ENCODE assay signal across 10 cellular contexts in the genomic region with DNA sequence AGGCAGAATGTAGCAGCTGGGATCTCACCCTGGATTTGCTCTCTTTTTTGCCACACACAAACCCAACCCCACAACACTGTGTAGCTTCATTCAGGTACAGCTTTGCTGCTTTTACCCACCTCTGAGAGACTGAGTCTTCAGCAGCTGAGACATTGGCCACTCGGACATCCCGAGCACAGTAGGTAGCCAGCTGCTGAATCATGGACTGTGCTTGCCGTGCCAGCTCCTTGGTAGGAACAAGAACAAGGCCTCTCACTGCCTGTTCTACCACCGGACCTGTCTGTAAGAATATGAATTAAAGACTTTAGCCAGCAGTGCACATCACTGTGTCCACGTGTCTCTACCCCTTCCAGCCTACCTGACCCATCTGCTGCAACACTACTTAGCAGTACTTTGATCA. TPM values are rescaled to one million over a fixed set of nuclear protein-coding genes. Genes with fewer than 3 reads are reported as not detected.
A peak's percentile ranks its signal among the peaks of the same experiment; 100 is the strongest.
DNase-seq lines count a peak whose midpoint lies in the region; ATAC-seq and TF ChIP-seq lines count a peak whose summit lies in the region.
"Had no signal": no experiment of that assay in that cellular context is flagged by ENCODE, and none has a peak within 500 bp of the region (broad histone marks: within the 10 kb centered on the region; RNA-seq: fewer than 3 reads in every experiment).

No MANE protein-coding gene starts in this region.

- intact Hi-C loops in activated CD4-positive, alpha-beta T cell treated with anti-CD3 and anti-CD28 coated beads, Interleukin-2, amount 10 ng/mL, durations not matched to agents 24 days and 14 days (cut with micrococcal nuclease), result loop anchor here (2.0 kb wide), 1 partner anchor 312 kb away; the partner anchor contains the start of gene PURB
- intact Hi-C loops in left lung (cut with DNase I), result no loop called here

- no peaks in the 10 kb centered on the region for H3K27me3 Mint-ChIP-seq in activated CD4-positive, alpha-beta T cell treated with anti-CD3 and anti-CD28 coated beads, Interleukin-2, amount 10 ng/mL, durations not matched to agents 24 days and 14 days
- H3K27me3 Mint-ChIP-seq in activated naive CD8-positive, alpha-beta T cell treated with anti-CD3 and anti-CD28 coated beads, Interleukin-2, amount 50 U/mL, for 24 hours, result no peaks in the 10 kb centered on the region

- no peaks in the 10 kb centered on the region for H3K9me3 Mint-ChIP-seq in activated CD4-positive, alpha-beta T cell treated with anti-CD3 and anti-CD28 coated beads, Interleukin-2, amount 10 ng/mL, durations not matched to agents 24 days and 14 days
- no peaks in the 10 kb centered on the region for H3K9me3 Mint-ChIP-seq in activated naive CD8-positive, alpha-beta T cell treated with anti-CD3 and anti-CD28 coated beads, Interleukin-2, amount 50 U/mL, for 24 hours

- DNase-seq in activated CD4-positive, alpha-beta T cell treated with anti-CD3 and anti-CD28 coated beads, Interleukin-2, amount 10 ng/mL, durations not matched to agents 24 days and 14 days, result no peak
- no peak for DNase-seq in activated CD4-positive, alpha-beta T cell treated with anti-CD3 and anti-CD28 coated beads, Interleukin-2, amount 50 U/mL, for 48 hours
- DNase-seq in activated naive CD8-positive, alpha-beta T cell treated with anti-CD3 and anti-CD28 coated beads, Interleukin-2, amount 50 U/mL, for 24 hours, result no peak
- DNase-seq in left lung (no peak), thoracic aorta (ENCODE audit: low spot score) (no peak)
- no peak for DNase-seq in stimulated activated CD4-positive, alpha-beta T cell treated with anti-CD3 and anti-CD28 coated beads, Interleukin-4, amount 100 ng/mL, for 24 hours
- DNase-seq: AML-193; stimulated activated CD4-positive, alpha-beta T cell treated with anti-CD3 and anti-CD28 coated beads, Interleukin-2, amount 100 ng/mL, for 24 hours had no signal

- peak overlapping the region in 1 of 2 donors; percentile 91 for H3K27ac ChIP-seq in left lung
- no peak overlapping the region for H3K27ac ChIP-seq in thoracic aorta

- H3K36me3 Mint-ChIP-seq in activated CD4-positive, alpha-beta T cell treated with anti-CD3 and anti-CD28 coated beads, Interleukin-2, amount 10 ng/mL, durations not matched to agents 24 days and 14 days (ENCODE audit: low read depth), result peaks cover 68% of the 10 kb centered on the region
- peaks cover 53% of the 10 kb centered on the region for H3K36me3 Mint-ChIP-seq in activated naive CD8-positive, alpha-beta T cell treated with anti-CD3 and anti-CD28 coated beads, Interleukin-2, amount 50 U/mL, for 24 hours (ENCODE audit: low read depth)

- H3K9me3 ChIP-seq in left lung (no peaks in the 10 kb centered on the region), thoracic aorta (no peaks in the 10 kb centered on the region)

- H3K27ac Mint-ChIP-seq in activated CD4-positive, alpha-beta T cell treated with anti-CD3 and anti-CD28 coated beads, Interleukin-2, amount 10 ng/mL, durations not matched to agents 24 days and 14 days, result peak overlapping the region; percentile 96
- H3K27ac Mint-ChIP-seq in activated naive CD8-positive, alpha-beta T cell treated with anti-CD3 and anti-CD28 coated beads, Interleukin-2, amount 50 U/mL, for 24 hours, result peak overlapping the region; percentile 95

- H3K4me1 ChIP-seq in left lung (peaks cover 15 to 39% of the 10 kb centered on the region in 2 donors), thoracic aorta (ENCODE audit: control insufficient read depth in 1 of 2, low read depth in 2 of 2) (peaks cover 6 to 26% of the 10 kb centered on the region in 2 donors)

- H3K4me3 ChIP-seq in left lung (peak overlapping the region; percentile 96 to 99), thoracic aorta (peak overlapping the region; percentile 77)

- peak overlapping the region; percentile 92 for H3K4me3 Mint-ChIP-seq in activated CD4-positive, alpha-beta T cell treated with anti-CD3 and anti-CD28 coated beads, Interleukin-2, amount 10 ng/mL, durations not matched to agents 24 days and 14 days
- H3K4me3 Mint-ChIP-seq in activated naive CD8-positive, alpha-beta T cell treated with anti-CD3 and anti-CD28 coated beads, Interleukin-2, amount 50 U/mL, for 24 hours, result peak overlapping the region; percentile 91

- peaks cover 27% of the 10 kb centered on the region for H3K4me1 Mint-ChIP-seq in activated CD4-positive, alpha-beta T cell treated with anti-CD3 and anti-CD28 coated beads, Interleukin-2, amount 10 ng/mL, durations not matched to agents 24 days and 14 days
- peaks cover 39% of the 10 kb centered on the region for H3K4me1 Mint-ChIP-seq in activated naive CD8-positive, alpha-beta T cell treated with anti-CD3 and anti-CD28 coated beads, Interleukin-2, amount 50 U/mL, for 24 hours

- TF ChIP-seq CTCF in left lung (IDR thresholded peaks at IDR 0.05), result no peak
- no peak for TF ChIP-seq CTCF in thoracic aorta (IDR thresholded peaks at IDR 0.05)

- no peak for ATAC-seq in activated naive CD8-positive, alpha-beta T cell treated with anti-CD3 and anti-CD28 coated beads, Interleukin-2, amount 50 U/mL, for 24 hours
- ATAC-seq in left lung, result no peak
- no peak for ATAC-seq in thoracic aorta (ENCODE audit: insufficient number of reproducible peaks, low FRiP score, low read depth)
- no peak for ATAC-seq in GM21723 (IDR thresholded peaks at IDR 0.05; ENCODE audit: unreplicated experiment)
- ATAC-seq in GM21367 (IDR thresholded peaks at IDR 0.05; ENCODE audit: unreplicated experiment), result no peak

- H3K36me3 ChIP-seq in left lung (peaks cover 3 to 67% of the 10 kb centered on the region in 2 donors), thoracic aorta (peaks cover 48% of the 10 kb centered on the region)

- H3K27me3 ChIP-seq in left lung (no peaks in the 10 kb centered on the region), thoracic aorta (replicated peaks; ENCODE audit: insufficient read depth) (no peaks in the 10 kb centered on the region)

RNA-seq across cellular contexts. Expression of gene DDX56, which starts 0.9 kb away (rescaled TPM):
- total RNA-seq in activated CD4-positive, alpha-beta T cell treated with anti-CD3 and anti-CD28 coated beads, Interleukin-2, amount 10 ng/mL, durations not matched to agents 24 days and 14 days, result 162 and 172 TPM in 2 replicates
- total RNA-seq in left lung, result 10 to 100 TPM; 43.1 to 58.0 TPM
- total RNA-seq in thoracic aorta, result 10 to 100 TPM; 47.4 to 79.2 TPM

RNA-seq across cellular contexts. Expression of gene TMED4, which starts 9.3 kb away (rescaled TPM):
- 78.4 and 80.2 TPM in 2 replicates for total RNA-seq in activated CD4-positive, alpha-beta T cell treated with anti-CD3 and anti-CD28 coated beads, Interleukin-2, amount 10 ng/mL, durations not matched to agents 24 days and 14 days
- total RNA-seq in left lung (10 to 100 TPM; 69.6 to 84.7 TPM), thoracic aorta (100 to 1,000 TPM in 1 of 2 donors, 10 to 100 TPM in 1; 88.2 to 187 TPM)

RNA-seq across cellular contexts. Expression of gene NPC1L1, which starts 31.6 kb away (rescaled TPM):
- total RNA-seq in activated CD4-positive, alpha-beta T cell treated with anti-CD3 and anti-CD28 coated beads, Interleukin-2, amount 10 ng/mL, durations not matched to agents 24 days and 14 days, result not detected in 2 replicates
- total RNA-seq in left lung (under 1 TPM in 1 of 2 donors, not detected in 1; 0.06 TPM), thoracic aorta (1 to 10 TPM in 1 of 2 donors, under 1 TPM in 1; 0.85 to 2.2 TPM)

RNA-seq across cellular contexts. Expression of gene OGDH, which starts 33.7 kb away (rescaled TPM):
- total RNA-seq in activated CD4-positive, alpha-beta T cell treated with anti-CD3 and anti-CD28 coated beads, Interleukin-2, amount 10 ng/mL, durations not matched to agents 24 days and 14 days, result 99.5 and 102 TPM in 2 replicates
- total RNA-seq in left lung (100 to 1,000 TPM; 159 to 184 TPM), thoracic aorta (10 to 100 TPM; 80.8 to 99.2 TPM)
